In genomic region chr1:20430355-20431290, GRCh38 we compare ENCODE assay signal across 8 cellular contexts.
A peak's percentile ranks its signal among the peaks of the same experiment; 100 is the strongest.
DNase-seq lines count a peak whose midpoint lies in the region; ATAC-seq and TF ChIP-seq lines count a peak whose summit lies in the region.

No MANE protein-coding gene starts in this region.

- H3K27me3 ChIP-seq in OCI-LY1 (ENCODE audit: insufficient read depth, low read length): peaks cover 3% of the 10 kb centered on the region; the same call in 1 of the 2 replicates
- H3K27me3 ChIP-seq in iPS DF 6.9 (ENCODE audit: control insufficient read depth, insufficient read depth, low read length): no peaks in the 10 kb centered on the region

- H3K4me2 ChIP-seq in OCI-LY1 (ENCODE audit: low read length): no peak overlapping the region

- no peaks in the 10 kb centered on the region for H3K79me2 ChIP-seq in OCI-LY1 (ENCODE audit: insufficient read depth, low read length)

- no peaks in the 10 kb centered on the region for H3K4me1 ChIP-seq in OCI-LY1 (ENCODE audit: insufficient read depth, low read length, severe bottlenecking)
- H3K4me1 ChIP-seq in iPS DF 6.9 (ENCODE audit: control insufficient read depth, insufficient read depth, low read length): no peaks in the 10 kb centered on the region

- H3K9ac ChIP-seq in OCI-LY1 (ENCODE audit: low read length): no peak overlapping the region

- no peak for ATAC-seq in HG02763 (IDR thresholded peaks at IDR 0.05; ENCODE audit: unreplicated experiment)

- H3K27ac ChIP-seq in OCI-LY1 (ENCODE audit: low read depth, low read length, poor library complexity, severe bottlenecking) (no peak overlapping the region), iPS DF 6.9 (ENCODE audit: low read length) (no peak overlapping the region), coronary artery (no peak overlapping the region)

- H3K36me3 ChIP-seq in OCI-LY1 (ENCODE audit: insufficient read depth, low read length): no peaks in the 10 kb centered on the region
- H3K36me3 ChIP-seq in iPS DF 6.9 (ENCODE audit: control insufficient read depth, insufficient read depth, low read length): no peaks in the 10 kb centered on the region

- H3F3A ChIP-seq in OCI-LY1 (ENCODE audit: insufficient read depth, low read length): no peaks in the 10 kb centered on the region

- H3K9me2 ChIP-seq in OCI-LY1 (ENCODE audit: low read depth, low read length): no peaks in the 10 kb centered on the region

- H4K20me1 ChIP-seq in OCI-LY1 (ENCODE audit: insufficient read depth, low read length): no peaks in the 10 kb centered on the region

- WGBS in iPS DF 6.9 (ENCODE audit: insufficient coverage, insufficient read length): no CpG with 5 or more reads among the region's 16 CpGs

- DNase-seq in NCI-H2227 (lab: John Stamatoyannopoulos, UW; ENCODE audit: unreplicated experiment) (peak; percentile 43), NCI-H2227 treated with DMSO at 0.1 percent for 48 hours (lab: John Stamatoyannopoulos, UW) (no peak), iPS DF 6.9 (ENCODE audit: low read depth, low spot score) (peak; percentile 74), coronary artery (ENCODE audit: low spot score) (no peak)
- peak; percentile 44 for DNase-seq in activated naive CD4-positive, alpha-beta T cell treated with anti-CD3 and anti-CD28 coated beads, Interleukin-2, amount 50 U/mL, for 16 hours
- peak; percentile 50 for DNase-seq in stimulated activated CD4-positive, alpha-beta T cell treated with anti-CD3 and anti-CD28 coated beads, Interleukin-4, amount 100 ng/mL, for 1 hour

- H3K4me3 ChIP-seq in OCI-LY1 (ENCODE audit: low read depth, low read length, poor library complexity, severe bottlenecking) (no peak overlapping the region), iPS DF 6.9 (ENCODE audit: low read length) (no peak overlapping the region), coronary artery (no peak overlapping the region)

- H2AFZ ChIP-seq in OCI-LY1 (ENCODE audit: low read length): no peak overlapping the region

- H3K9me3 ChIP-seq in OCI-LY1 (ENCODE audit: low read length): 0 out of 2 replicates have a peak, but pooled peaks cover under 1% of the 10 kb centered on the region
- no peaks in the 10 kb centered on the region for H3K9me3 ChIP-seq in iPS DF 6.9 (ENCODE audit: control insufficient read depth, insufficient read depth, low read length)

- TF ChIP-seq CTCF in OCI-LY1 (IDR thresholded peaks at IDR 0.05; ENCODE audit: low read length) (peak; percentile 92), coronary artery (IDR thresholded peaks at IDR 0.05) (no peak)

Comparison
In these comparisons a context has a peak if more than half of its experiments do, and no peak if none do; other contexts are left out.
1. DNase-seq: peak in NCI-H2227 (single experiment), activated naive CD4-positive, alpha-beta T cell treated with anti-CD3 and anti-CD28 coated beads, Interleukin-2, amount 50 U/mL, for 16 hours (single experiment), iPS DF 6.9 (single experiment) and stimulated activated CD4-positive, alpha-beta T cell treated with anti-CD3 and anti-CD28 coated beads, Interleukin-4, amount 100 ng/mL, for 1 hour (single experiment); none in NCI-H2227 treated with DMSO at 0.1 percent for 48 hours (single experiment) and coronary artery (single experiment).